In genomic region chr6:169082817-169083540, GRCh38 we compare ENCODE assay signal across 21 cellular contexts.
A peak's percentile ranks its signal among the peaks of the same experiment; 100 is the strongest.
DNase-seq lines count a peak whose midpoint lies in the region; ATAC-seq and TF ChIP-seq lines count a peak whose summit lies in the region.
"Had no signal": no experiment of that assay in that cellular context is flagged by ENCODE, and none has a peak within 500 bp of the region (broad histone marks: within the 10 kb centered on the region; RNA-seq: fewer than 3 reads in every experiment).

No MANE protein-coding gene starts in this region.

- H3K79me2 ChIP-seq in HCT116 (ENCODE audit: insufficient read depth, low read length), result no peaks in the 10 kb centered on the region

- no TSS peak for BruUV-seq in HCT116 (replicated peaks; lab: Mats Ljungman, UMichigan)

- POLR2A ChIA-PET in HCT116 (lab: Charles Lee), result no interaction called here
- POLR2A ChIA-PET in naive thymus-derived CD4-positive, alpha-beta T cell (lab: Charles Lee), result no interaction called here

- CTCF ChIA-PET in HCT116 (lab: Charles Lee), result no interaction called here
- CTCF ChIA-PET in naive thymus-derived CD4-positive, alpha-beta T cell (lab: Charles Lee), result interaction anchor here (0.6 kb wide), 1 partner anchor 90 kb away, joined by 3 read pairs; no protein-coding TSS in a partner anchor

- H3K4me3 Mint-ChIP-seq in naive thymus-derived CD4-positive, alpha-beta T cell, result no peak overlapping the region
- H3K4me3 Mint-ChIP-seq: B cell; CD4-positive, CD25-positive, alpha-beta regulatory T cell had no signal

- no peak overlapping the region for H3K9ac ChIP-seq in HCT116 (ENCODE audit: low read length)

- RAD21 ChIA-PET in HCT116 (lab: Charles Lee; ENCODE audit: low non-redundant PET in 1 of 2, low total read pairs in 2 of 2, uncharacterized antibody in 2 of 2, unreplicated experiment in 2 of 2), result no interaction called here

- H3K4me1 Mint-ChIP-seq in naive thymus-derived CD4-positive, alpha-beta T cell, result no peaks in the 10 kb centered on the region
- H3K4me1 Mint-ChIP-seq: B cell; CD4-positive, CD25-positive, alpha-beta regulatory T cell had no signal

- no peak for DNase-seq in HCT116 (ENCODE audit: low read depth, low spot score)
- DNase-seq in WERI-Rb-1, result no peak
- no peak for DNase-seq in naive thymus-derived CD4-positive, alpha-beta T cell
- no peak for DNase-seq in retinal pigment epithelial cell (ENCODE audit: low read depth)
- DNase-seq in upper lobe of right lung, result no peak
- no peak for DNase-seq in globus pallidus (ENCODE audit: low spot score)
- DNase-seq: CD4-positive, CD25-positive, alpha-beta regulatory T cell; COR-L47; DMS79; NCI-H1417 treated with DMSO at 0.1 percent for 48 hours; NCI-H1930; NCI-H226; NCI-H510A treated with DMSO at 0.1 percent for 48 hours; NCI-H748 treated with DMSO at 0.1 percent for 48 hours; PC-9; RPMI8226; SHP77 had no signal

- TF ChIP-seq POLR2A in HCT116 (IDR thresholded peaks at IDR 0.05; ENCODE audit: borderline replicate concordance, extremely low read depth, insufficient read depth, insufficient read length), result no peak

- H3K36me3 Mint-ChIP-seq in naive thymus-derived CD4-positive, alpha-beta T cell, result no peaks in the 10 kb centered on the region
- H3K36me3 Mint-ChIP-seq: CD4-positive, CD25-positive, alpha-beta regulatory T cell had no signal

- peak; percentile 7; the same call in 1 of the 2 replicates for TF ChIP-seq RAD21 in HCT116 (IDR thresholded peaks at IDR 0.05; ENCODE audit: low read depth)

- H3K36me3 ChIP-seq in HCT116 (ENCODE audit: control insufficient read depth in 1 of 2, insufficient read depth in 2 of 2, low read length in 2 of 2) (no peaks in the 10 kb centered on the region), WERI-Rb-1 (no peaks in the 10 kb centered on the region), upper lobe of right lung (no peaks in the 10 kb centered on the region)
- H3K36me3 ChIP-seq in naive thymus-derived CD4-positive, alpha-beta T cell (ENCODE audit: control insufficient read depth in 2 of 3, insufficient read depth in 3 of 3, low read length in 3 of 3), result no peaks in the 10 kb centered on the region
- H3K36me3 ChIP-seq: MG63 had no signal

- intact Hi-C loops in HCT116 (cut with micrococcal nuclease) (no loop called here), upper lobe of right lung (cut with DNase I) (no loop called here)
- intact Hi-C loops in naive thymus-derived CD4-positive, alpha-beta T cell (cut with micrococcal nuclease), result no loop called here

- ATAC-seq in HCT116, result peak; percentile 42; the same call in 1 of the 2 replicates
- ATAC-seq in naive thymus-derived CD4-positive, alpha-beta T cell, result peak; percentile 14
- no peak for ATAC-seq in upper lobe of right lung
- no peak for ATAC-seq in GM21528 (IDR thresholded peaks at IDR 0.05; ENCODE audit: low FRiP score, unreplicated experiment)
- ATAC-seq: K562 had no signal

- no peak overlapping the region for H3K4me2 ChIP-seq in HCT116 (ENCODE audit: low read length)
- H3K4me2 ChIP-seq: PC-9 had no signal

- H3K27me3 ChIP-seq in HCT116 (ENCODE audit: insufficient read depth, low read length), result no peaks in the 10 kb centered on the region
- no peaks in the 10 kb centered on the region for H3K27me3 ChIP-seq in WERI-Rb-1 (ENCODE audit: insufficient read depth, low read depth, severe bottlenecking)
- H3K27me3 ChIP-seq in naive thymus-derived CD4-positive, alpha-beta T cell (ENCODE audit: control insufficient read depth in 2 of 2, insufficient read depth in 2 of 2, low read length in 2 of 2), result no peaks in the 10 kb centered on the region
- H3K27me3 ChIP-seq in upper lobe of right lung, result no peaks in the 10 kb centered on the region
- H3K27me3 ChIP-seq: MG63 had no signal

- H3K9me2 ChIP-seq in HCT116 (ENCODE audit: insufficient read depth), result no peaks in the 10 kb centered on the region

- no peaks in the 10 kb centered on the region for H3K9me3 ChIP-seq in HCT116 (ENCODE audit: control insufficient read depth in 1 of 2, insufficient read depth in 1 of 2, low read depth in 1 of 2, low read length in 2 of 2)
- no peaks in the 10 kb centered on the region for H3K9me3 ChIP-seq in WERI-Rb-1 (ENCODE audit: severe bottlenecking)
- H3K9me3 ChIP-seq in naive thymus-derived CD4-positive, alpha-beta T cell (ENCODE audit: control insufficient read depth in 2 of 3, low read length in 3 of 3), result no peaks in the 10 kb centered on the region
- no peaks in the 10 kb centered on the region for H3K9me3 ChIP-seq in upper lobe of right lung

- TF ChIP-seq CTCF in HCT116 (IDR thresholded peaks at IDR 0.05 in 2 of 3, conservative IDR thresholded peaks at IDR 0.05 in 1 of 3; ENCODE audit: borderline replicate concordance in 1 of 3, insufficient read depth in 1 of 3, low read depth in 2 of 3, low read length in 2 of 3) (no peak), WERI-Rb-1 (IDR thresholded peaks at IDR 0.05; ENCODE audit: low read depth, low read length) (0 out of 2 replicates have a peak, but pooled peaks have one; percentile 5), retinal pigment epithelial cell (conservative IDR thresholded peaks at IDR 0.05; ENCODE audit: low read depth, low read length) (peak; percentile 2), upper lobe of right lung (IDR thresholded peaks at IDR 0.05) (no peak)

- H3K27ac Mint-ChIP-seq in naive thymus-derived CD4-positive, alpha-beta T cell, result no peak overlapping the region
- H3K27ac Mint-ChIP-seq: B cell; CD4-positive, CD25-positive, alpha-beta regulatory T cell had no signal

- no peak overlapping the region for H2AFZ ChIP-seq in HCT116 (ENCODE audit: low read depth, low read length, poor library complexity, severe bottlenecking)
- H2AFZ ChIP-seq: PC-9 had no signal

- H3K9me3 Mint-ChIP-seq in naive thymus-derived CD4-positive, alpha-beta T cell, result peaks cover 0 to 6% (median 0%) of the 10 kb centered on the region in 11 donors

- H4K20me1 ChIP-seq in HCT116 (ENCODE audit: insufficient read depth), result no peaks in the 10 kb centered on the region

- H3K27me3 Mint-ChIP-seq in naive thymus-derived CD4-positive, alpha-beta T cell, result no peaks in the 10 kb centered on the region
- H3K27me3 Mint-ChIP-seq: B cell; CD4-positive, CD25-positive, alpha-beta regulatory T cell had no signal

- H3K27ac ChIP-seq in HCT116 (ENCODE audit: low read depth, low read length) (no peak overlapping the region), WERI-Rb-1 (no peak overlapping the region), upper lobe of right lung (no peak overlapping the region)
- H3K27ac ChIP-seq in naive thymus-derived CD4-positive, alpha-beta T cell (ENCODE audit: low read depth, low read length), result no peak overlapping the region
- H3K27ac ChIP-seq: PC-9 had no signal

- no peak overlapping the region for H3K4me3 ChIP-seq in HCT116 (replicated peaks in 1 of 2; ENCODE audit: low read depth in 1 of 2, low read length in 2 of 2)
- H3K4me3 ChIP-seq in WERI-Rb-1 (ENCODE audit: low read depth, low read length), result no peak overlapping the region
- no peak overlapping the region for H3K4me3 ChIP-seq in naive thymus-derived CD4-positive, alpha-beta T cell (ENCODE audit: low read length)
- H3K4me3 ChIP-seq in retinal pigment epithelial cell (ENCODE audit: low read length), result no peak overlapping the region
- no peak overlapping the region for H3K4me3 ChIP-seq in upper lobe of right lung
- H3K4me3 ChIP-seq: K562, MG63, PC-9 had no signal

- H3K4me1 ChIP-seq in HCT116 (ENCODE audit: control insufficient read depth in 1 of 2, insufficient read depth in 2 of 2, low read length in 2 of 2) (peaks cover 0 to 12% of the 10 kb centered on the region in 2 experiments; a peak in 1 of 4 replicates), upper lobe of right lung (no peaks in the 10 kb centered on the region)
- H3K4me1 ChIP-seq in naive thymus-derived CD4-positive, alpha-beta T cell (ENCODE audit: control insufficient read depth in 2 of 2, insufficient read depth in 2 of 2, low read length in 2 of 2), result no peaks in the 10 kb centered on the region

TF ChIP-seq in HCT116, 20 proteins besides CTCF, POLR2A, EP300 and RAD21:
- TF ChIP-seq EGR1 (IDR thresholded peaks at IDR 0.05; ENCODE audit: low read depth) (no peak), EZH2 (IDR thresholded peaks at IDR 0.05) (no peak), CBX3 (IDR thresholded peaks at IDR 0.05; ENCODE audit: low read depth) (no peak), FOSL1 (IDR thresholded peaks at IDR 0.05; ENCODE audit: low read depth) (no peak), ATF3 (IDR thresholded peaks at IDR 0.05) (no peak), ZBTB33 (IDR thresholded peaks at IDR 0.05; ENCODE audit: extremely low read depth, insufficient replicate concordance, low read length) (no peak)
TF ChIP-seq in HCT116: peak in this region for 0.

Comparison
In these comparisons a context has a peak if more than half of its experiments do, and no peak if none do; other contexts are left out.
1. ATAC-seq: peak in HCT116 (single experiment) and naive thymus-derived CD4-positive, alpha-beta T cell (single experiment); none in upper lobe of right lung (single experiment) and GM21528 (single experiment).
2. CTCF ChIP-seq: peak in WERI-Rb-1 (single experiment) and retinal pigment epithelial cell (single experiment); none in HCT116 (0 of 3) and upper lobe of right lung (single experiment).